20 cellular contexts compared by ENCODE assay signal in genomic region chr13:113952151-113952982, GRCh38.
"Had no signal": no experiment of that assay in that cellular context is flagged by ENCODE, and none has a peak within 500 bp of the region (broad histone marks: within the 10 kb centered on the region; RNA-seq: fewer than 3 reads in every experiment).

No MANE protein-coding gene starts in this region.

- H3K27ac ChIP-seq: breast epithelium, gastrocnemius medialis, lower lobe of right lung had no signal

- FAIRE-seq: astrocyte had no signal

- ATAC-seq: activated T-cell treated with anti-CD3 and anti-CD28 coated beads, Interleukin-2, amount 50 U/mL, for 4 hours; esophagus mucosa had no signal

- H3K36me3 Mint-ChIP-seq: type B pancreatic cell had no signal

- H3K9me3 ChIP-seq: breast epithelium, gastrocnemius medialis, lower lobe of right lung, stomach had no signal

- H3K27me3 ChIP-seq: breast epithelium, gastrocnemius medialis, stomach had no signal

- H3K4me1 ChIP-seq: breast epithelium had no signal

- H3K36me3 ChIP-seq: breast epithelium, lower lobe of right lung had no signal

- DNase-seq: activated CD4-positive, alpha-beta T cell treated with anti-CD3 and anti-CD28 coated beads, Interleukin-2, amount 10 ng/mL, durations not matched to agents 24 days and 14 days; activated CD8-positive, alpha-beta memory T cell treated with anti-CD3 and anti-CD28 coated beads, Interleukin-2, amount 50 U/mL, for 4 hours; activated effector memory CD4-positive, alpha-beta T cell treated with Interleukin-2 at 50 U/mL for 16 hours; activated naive CD4-positive, alpha-beta T cell treated with anti-CD3 and anti-CD28 coated beads, Interleukin-2, amount 50 U/mL, for 16 hours; activated T-cell treated with anti-CD3 and anti-CD28 coated beads, Interleukin-2, amount 50 U/mL, for 4 hours; cerebellar nuclear complex; effector CD8-positive, alpha-beta T cell; gastrocnemius medialis; stimulated activated CD4-positive, alpha-beta T cell treated with anti-CD3 and anti-CD28 coated beads, Interleukin-12 subunit alpha, Interleukin-12 subunit beta, amount 100 ng/mL, for 4 hours; stimulated activated CD4-positive, alpha-beta T cell treated with anti-CD3 and anti-CD28 coated beads, Interleukin-1b, Interleukin-23, amount 100 ng/mL, for 48 hours; stomach; T-helper 1 cell; T1000 had no signal

- H3K9me3 Mint-ChIP-seq: activated CD4-positive, alpha-beta T cell treated with anti-CD3 and anti-CD28 coated beads, Interleukin-2, amount 10 ng/mL, durations not matched to agents 24 days and 14 days; activated T-cell treated with anti-CD3 and anti-CD28 coated beads, Interleukin-2, amount 50 U/mL, for 4 hours; type B pancreatic cell had no signal

- H3K27ac Mint-ChIP-seq: activated CD4-positive, alpha-beta T cell treated with anti-CD3 and anti-CD28 coated beads, Interleukin-2, amount 10 ng/mL, durations not matched to agents 24 days and 14 days; dendritic cell treated with granulocyte-macrophage colony-stimulating factor and Interleukin-4, amounts not matched to agents 40 ng/mL and 50 ng/mL, for 4 days; nephron progenitor cell; type B pancreatic cell had no signal

- H3K27me3 Mint-ChIP-seq: activated CD4-positive, alpha-beta T cell treated with anti-CD3 and anti-CD28 coated beads, Interleukin-2, amount 10 ng/mL, durations not matched to agents 24 days and 14 days; type B pancreatic cell had no signal

- H3K4me3 Mint-ChIP-seq: activated CD4-positive, alpha-beta T cell treated with anti-CD3 and anti-CD28 coated beads, Interleukin-2, amount 10 ng/mL, durations not matched to agents 24 days and 14 days; activated T-cell treated with anti-CD3 and anti-CD28 coated beads, Interleukin-2, amount 50 U/mL, for 4 hours; nephron progenitor cell; type B pancreatic cell had no signal

- H3K4me1 Mint-ChIP-seq: activated CD4-positive, alpha-beta T cell treated with anti-CD3 and anti-CD28 coated beads, Interleukin-2, amount 10 ng/mL, durations not matched to agents 24 days and 14 days had no signal
